In genomic region chr12:34289431-34290190, GRCh38 we compare ENCODE assay signal across 21 cellular contexts.
DNase-seq lines count a peak whose midpoint lies in the region; ATAC-seq and TF ChIP-seq lines count a peak whose summit lies in the region.
"Had no signal": no experiment of that assay in that cellular context is flagged by ENCODE, and none has a peak within 500 bp of the region (broad histone marks: within the 10 kb centered on the region; RNA-seq: fewer than 3 reads in every experiment).

No MANE protein-coding gene starts in this region.

- no peaks in the 10 kb centered on the region for H3K79me2 ChIP-seq in PC-9 (ENCODE audit: low read depth)

- H3K36me3 ChIP-seq in PC-9 (ENCODE audit: low read depth) (no peaks in the 10 kb centered on the region), left lung (no peaks in the 10 kb centered on the region), upper lobe of right lung (no peaks in the 10 kb centered on the region)
- H3K36me3 ChIP-seq: neutrophil, upper lobe of left lung had no signal

- intact Hi-C loops in cardiac septum (cut with DNase I): no loop called here
- intact Hi-C loops in Right ventricle myocardium superior (cut with DNase I): no loop called here
- intact Hi-C loops in PC-9 (cut with micrococcal nuclease; ENCODE audit: unreplicated experiment): loop anchor here (5.0 to 10.0 kb wide), 2 partner anchors 95 to 252 kb away; no protein-coding TSS in a partner anchor
- intact Hi-C loops in left lung (cut with DNase I): no loop called here
- intact Hi-C loops in upper lobe of right lung (cut with DNase I): no loop called here

- H2AFZ ChIP-seq in PC-9: peak overlapping the region; percentile 82

- CTCF ChIA-PET in PC-9 (lab: Charles Lee): no interaction called here
- CTCF ChIA-PET in HEK293T (lab: Yijun Ruan, JAX): no interaction called here

- H3F3A ChIP-seq in PC-9 (ENCODE audit: insufficient read depth, low read depth): no peaks in the 10 kb centered on the region

- ATAC-seq in Right ventricle myocardium superior (ENCODE audit: poor library complexity) (no peak), left lung (no peak), upper lobe of right lung (no peak), HG02981 (IDR thresholded peaks at IDR 0.05; ENCODE audit: unreplicated experiment) (no peak)
- ATAC-seq: activated CD4-positive, CD25-positive, alpha-beta regulatory T cell treated with anti-CD3 and anti-CD28 coated beads, Interleukin-2, amount 50 U/mL, for 24 hours; activated CD8-positive, alpha-beta T cell treated with anti-CD3 and anti-CD28 coated beads, Interleukin-2, amount 10 ng/mL, durations not matched to agents 7 days and 5 days; esophagus mucosa had no signal

- H3K4me2 ChIP-seq in PC-9: peak overlapping the region; percentile 82

- POLR2A ChIA-PET in PC-9 (lab: Charles Lee; ENCODE audit: unreplicated experiment): no interaction called here
- POLR2A ChIA-PET in HEK293T (lab: Yijun Ruan, JAX): no interaction called here

- peaks cover 29% of the 10 kb centered on the region; the same call in 1 of the 2 replicates for H3K27me3 ChIP-seq in PC-9 (ENCODE audit: insufficient read depth, low read depth)
- H3K27me3 ChIP-seq in left lung: no peaks in the 10 kb centered on the region
- no peaks in the 10 kb centered on the region for H3K27me3 ChIP-seq in upper lobe of right lung
- H3K27me3 ChIP-seq: neutrophil, upper lobe of left lung had no signal

- H3K27ac ChIP-seq in PC-9 (no peak overlapping the region), left lung (no peak overlapping the region), upper lobe of right lung (no peak overlapping the region)
- H3K27ac ChIP-seq: neutrophil, upper lobe of left lung had no signal

- H3K9me3 ChIP-seq in PC-9 (ENCODE audit: insufficient read depth, low read depth) (no peaks in the 10 kb centered on the region), left lung (peaks cover 0 to 100% of the 10 kb centered on the region in 2 donors), upper lobe of right lung (no peaks in the 10 kb centered on the region)

- BruUV-seq in PC-9 (replicated peaks; lab: Mats Ljungman, UMichigan): no TSS peak

- DNase-seq in cardiac septum (ENCODE audit: low spot score): peak; percentile 55
- no peak for DNase-seq in Right ventricle myocardium superior
- DNase-seq in PC-9: no peak
- DNase-seq in left lung: peak; percentile 26 to 54
- DNase-seq in upper lobe of right lung: peak; percentile 48
- no peak for DNase-seq in HEK293T (ENCODE audit: extremely low spot score)
- DNase-seq: activated CD8-positive, alpha-beta T cell treated with anti-CD3 and anti-CD28 coated beads, Interleukin-2, amount 10 ng/mL, durations not matched to agents 7 days and 5 days; C1 segment of cervical spinal cord; effector memory CD4-positive, alpha-beta T cell; foreskin melanocyte; mammary epithelial cell; NCI-H1105 treated with DMSO at 0.1 percent for 48 hours; NCI-H2171 treated with DMSO at 0.1 percent for 48 hours; NCI-H526; SHP77 treated with DMSO at 0.1 percent for 48 hours; stimulated activated CD8-positive, alpha-beta memory T cell treated with anti-CD3 and anti-CD28 coated beads, Interleukin-4, amount 100 ng/mL, for 48 hours had no signal

- H3K4me3 ChIP-seq in PC-9: peak overlapping the region; percentile 60
- H3K4me3 ChIP-seq in left lung: no peak overlapping the region
- H3K4me3 ChIP-seq in upper lobe of right lung: no peak overlapping the region
- H3K4me3 ChIP-seq: upper lobe of left lung had no signal

- H3K9me2 ChIP-seq in PC-9 (ENCODE audit: insufficient read depth): no peaks in the 10 kb centered on the region

- H4K20me1 ChIP-seq in PC-9 (ENCODE audit: insufficient read depth): no peaks in the 10 kb centered on the region

- H3K4me1 ChIP-seq in PC-9 (replicated peaks; ENCODE audit: insufficient read depth) (no peaks in the 10 kb centered on the region), left lung (no peaks in the 10 kb centered on the region), upper lobe of right lung (no peaks in the 10 kb centered on the region)
- H3K4me1 ChIP-seq: upper lobe of left lung had no signal

- TF ChIP-seq CTCF in PC-9 (conservative IDR thresholded peaks at IDR 0.05) (no peak), left lung (IDR thresholded peaks at IDR 0.05) (no peak), upper lobe of right lung (IDR thresholded peaks at IDR 0.05) (no peak)

TF ChIP-seq in HEK293T, 16 proteins besides CTCF, POLR2A, EP300 and RAD21:
- no peak for TF ChIP-seq CTBP1 (IDR thresholded peaks at IDR 0.05; ENCODE audit: borderline replicate concordance)
- no peak for TF ChIP-seq TARDBP (IDR thresholded peaks at IDR 0.05)
- TF ChIP-seq ARNT (IDR thresholded peaks at IDR 0.05): no peak
- TF ChIP-seq PKNOX1 (IDR thresholded peaks at IDR 0.05): no peak
- no peak for TF ChIP-seq LEF1 (IDR thresholded peaks at IDR 0.05; ENCODE audit: borderline replicate concordance)
- TF ChIP-seq FOXK2 (IDR thresholded peaks at IDR 0.05): no peak
- TF ChIP-seq NFRKB (IDR thresholded peaks at IDR 0.05): no peak

Comparison
In these comparisons a context has a peak if more than half of its experiments do, and no peak if none do; other contexts are left out.
1. DNase-seq: peak in cardiac septum (single experiment), left lung (2 of 2) and upper lobe of right lung (single experiment); none in Right ventricle myocardium superior (single experiment), PC-9 (0 of 2) and HEK293T (single experiment).